In the genomic region with DNA sequence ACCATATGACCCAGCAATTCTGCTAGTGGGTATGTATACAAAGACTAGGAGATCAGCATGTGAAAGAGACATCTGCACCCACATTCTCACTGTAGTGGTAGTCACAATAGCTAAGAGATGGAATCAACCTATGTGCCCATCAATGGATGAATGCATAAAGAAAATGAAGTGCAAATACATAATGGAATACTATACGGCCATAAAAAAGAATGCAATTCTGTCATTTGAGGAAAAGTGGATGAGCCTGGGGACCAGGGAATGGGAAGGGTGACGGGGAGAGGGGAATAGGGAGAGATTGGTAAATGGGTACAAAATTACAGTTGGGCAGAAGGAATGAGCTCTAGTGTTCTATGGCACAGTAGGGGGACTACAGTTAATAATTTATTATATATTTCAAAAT, we compare ENCODE assay signal across 28 cellular contexts. TPM values are rescaled to one million over a fixed set of nuclear protein-coding genes. Genes with fewer than 3 reads are reported as not detected.
"Had no signal": no experiment of that assay in that cellular context is flagged by ENCODE, and none has a peak within 500 bp of the region (broad histone marks: within the 10 kb centered on the region; RNA-seq: fewer than 3 reads in every experiment).

No MANE protein-coding gene starts in this region.

- H3K4me1 ChIP-seq: colonic mucosa, gastrocnemius medialis had no signal

- ATAC-seq: effector memory CD8-positive, alpha-beta T cell; esophagus mucosa; gastrocnemius medialis; heart right ventricle; left cardiac atrium; left lung; left ventricle myocardium superior; lower lobe of right lung; mucosa of descending colon had no signal

- H3K4me3 ChIP-seq: colonic mucosa, esophagus squamous epithelium, gastrocnemius medialis, heart right ventricle, left lung, lower lobe of right lung, mucosa of descending colon had no signal

- H3K9me3 ChIP-seq: colonic mucosa had no signal

- H3K27me3 ChIP-seq: colonic mucosa, esophagus squamous epithelium, heart right ventricle, left lung had no signal

- H3K27ac ChIP-seq: colonic mucosa, epithelial cell of prostate, esophagus squamous epithelium, gastrocnemius medialis, heart right ventricle, left lung, lower lobe of right lung had no signal

- H3K36me3 ChIP-seq: colonic mucosa, esophagus squamous epithelium, gastrocnemius medialis, heart right ventricle, left lung, lower lobe of right lung had no signal

- FAIRE-seq: endometrium, islet of Langerhans, keratinocyte had no signal

- DNase-seq: colonic mucosa; cortex of kidney; effector CD8-positive, alpha-beta T cell; effector memory CD8-positive, alpha-beta T cell; endodermal cell; erythroblast; esophagus squamous epithelium; foreskin fibroblast; foreskin melanocyte; gastrocnemius medialis; glutamatergic neuron; heart right ventricle; hippocampal formation; left cardiac atrium; left ventricle myocardium superior; lower lobe of right lung; mesenchymal stem cell; mucosa of descending colon; naive B cell had no signal

RNA-seq across cellular contexts. Expression of gene SMIM38, which starts 26.7 kb away (rescaled TPM):
- total RNA-seq: dermis microvascular lymphatic vessel endothelial cell, glomerular endothelial cell, kidney epithelial cell, left ventricle myocardium superior, lower lobe of right lung had no signal
- polyA plus RNA-seq: keratinocyte had no signal
